2 cellular contexts compared by ENCODE assay signal in the genomic region with DNA sequence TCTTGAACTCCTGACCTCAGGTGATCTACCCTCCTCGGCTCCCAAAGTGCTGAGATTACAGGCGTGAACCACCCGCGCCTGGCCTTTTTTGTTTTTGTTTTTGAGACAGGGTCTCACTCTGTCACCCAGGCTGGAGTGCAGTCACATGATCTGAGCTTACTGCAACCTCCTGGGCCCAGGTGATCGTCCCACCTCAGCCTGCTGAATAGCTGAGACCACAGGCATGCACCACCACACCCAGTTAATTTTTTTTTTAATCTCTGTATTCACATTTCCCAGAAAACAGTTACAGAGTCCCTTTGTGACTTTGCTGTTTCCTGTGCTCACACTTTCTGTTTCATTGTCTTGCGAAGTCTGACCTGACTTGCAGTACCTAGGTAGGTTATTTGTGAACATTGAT.
TF ChIP-seq lines count a peak whose summit lies in the region.

No MANE protein-coding gene starts in this region.

TF ChIP-seq in HCT116, 20 proteins besides CTCF, POLR2A, EP300 and RAD21:
- TF ChIP-seq REST (IDR thresholded peaks at IDR 0.05; ENCODE audit: low read depth) (no peak), ZNF274 (IDR thresholded peaks at IDR 0.05; ENCODE audit: low read depth, low read length) (no peak), EZH2phosphoT487 (IDR thresholded peaks at IDR 0.05; ENCODE audit: borderline replicate concordance) (no peak)

TF ChIP-seq in GM12878, 131 proteins besides CTCF, POLR2A, EP300 and RAD21 (continued from another document):
- TF ChIP-seq RAD51 (IDR thresholded peaks at IDR 0.05) (peak; percentile 66), SIX5 (IDR thresholded peaks at IDR 0.05; ENCODE audit: low read depth, low read length, severe bottlenecking) (no peak), RUNX3 (IDR thresholded peaks at IDR 0.05; ENCODE audit: low read length) (no peak), IKZF2 (IDR thresholded peaks at IDR 0.05) (0 out of 4 replicates have a peak, but pooled peaks of 1 of the 2 experiments have one; percentile 19), EED (IDR thresholded peaks at IDR 0.05; ENCODE audit: low read depth) (no peak), BHLHE40 (IDR thresholded peaks at IDR 0.05; ENCODE audit: borderline replicate concordance in 1 of 2, low read depth in 2 of 2, low read length in 1 of 2) (peak in 1 of 2 experiments; percentile 25; a peak in 1 of 4 replicates), HDAC6 (IDR thresholded peaks at IDR 0.05; ENCODE audit: unreplicated experiment) (no peak), CUX1 (IDR thresholded peaks at IDR 0.05; ENCODE audit: insufficient replicate concordance, low read depth, low read length) (no peak), KLF5 (IDR thresholded peaks at IDR 0.05; ENCODE audit: partially characterized antibody) (no peak)
TF ChIP-seq in GM12878: peak in this region for 3.
